ENCODE assay signal across 18 cellular contexts in genomic region chr11:134646561-134646960, GRCh38.
A peak's percentile ranks its signal among the peaks of the same experiment; 100 is the strongest.
DNase-seq lines count a peak whose midpoint lies in the region; ATAC-seq, FAIRE-seq and TF ChIP-seq lines count a peak whose summit lies in the region.
"Had no signal": no experiment of that assay in that cellular context is flagged by ENCODE, and none has a peak within 500 bp of the region (broad histone marks: within the 10 kb centered on the region; RNA-seq: fewer than 3 reads in every experiment).

No MANE protein-coding gene starts in this region.

- peak overlapping the region; percentile 4 for H3K4me2 ChIP-seq in Loucy (ENCODE audit: low read depth, low read length, poor library complexity, severe bottlenecking)
- H3K4me2 ChIP-seq: BLaER1, GM23338 had no signal

- H3F3A ChIP-seq in Loucy (ENCODE audit: low read depth), result no peaks in the 10 kb centered on the region

- H3K9me3 Mint-ChIP-seq in CD14-positive monocyte, result no peaks in the 10 kb centered on the region
- no peaks in the 10 kb centered on the region for H3K9me3 Mint-ChIP-seq in activated CD4-positive, alpha-beta T cell treated with anti-CD3 and anti-CD28 coated beads, Interleukin-2, amount 10 ng/mL, durations not matched to agents 7 days and 5 days
- no peaks in the 10 kb centered on the region for H3K9me3 Mint-ChIP-seq in activated CD4-positive, alpha-beta memory T cell treated with anti-CD3 and anti-CD28 coated beads for 36 hours
- H3K9me3 Mint-ChIP-seq: CD8-positive, alpha-beta T cell; GM23338 had no signal

- no peaks in the 10 kb centered on the region for H3K36me3 ChIP-seq in Loucy (ENCODE audit: insufficient read depth, low read length)
- no peaks in the 10 kb centered on the region for H3K36me3 ChIP-seq in kidney (ENCODE audit: control insufficient read depth in 1 of 2, insufficient read depth in 2 of 2, low read length in 2 of 2)
- H3K36me3 ChIP-seq in sigmoid colon, result no peaks in the 10 kb centered on the region
- H3K36me3 ChIP-seq: BLaER1 had no signal

- TF ChIP-seq CTCF in CD14-positive monocyte (IDR thresholded peaks at IDR 0.05) (no peak), Loucy (conservative IDR thresholded peaks at IDR 0.05; ENCODE audit: low read length) (no peak), kidney (IDR thresholded peaks at IDR 0.05; ENCODE audit: borderline replicate concordance, extremely low read depth, insufficient read depth) (no peak), sigmoid colon (IDR thresholded peaks at IDR 0.05) (no peak)

- H3K36me3 Mint-ChIP-seq in CD14-positive monocyte, result no peaks in the 10 kb centered on the region
- H3K36me3 Mint-ChIP-seq in activated CD4-positive, alpha-beta T cell treated with anti-CD3 and anti-CD28 coated beads, Interleukin-2, amount 10 ng/mL, durations not matched to agents 7 days and 5 days (ENCODE audit: low read depth), result no peaks in the 10 kb centered on the region
- no peaks in the 10 kb centered on the region for H3K36me3 Mint-ChIP-seq in activated CD4-positive, alpha-beta memory T cell treated with anti-CD3 and anti-CD28 coated beads for 36 hours
- H3K36me3 Mint-ChIP-seq: CD8-positive, alpha-beta T cell had no signal

- DNase-seq in CD14-positive monocyte (ENCODE audit: low spot score) (peak; percentile 10), kidney (peak; percentile 64), sigmoid colon (peak; percentile 29), Right ventricle myocardium superior (no peak), COR-L47 (lab: John Stamatoyannopoulos, UW) (no peak)
- no peak for DNase-seq in activated CD4-positive, alpha-beta T cell treated with anti-CD3 and anti-CD28 coated beads, Interleukin-2, amount 10 ng/mL, durations not matched to agents 7 days and 5 days
- no peak for DNase-seq in activated CD4-positive, alpha-beta memory T cell treated with anti-CD3 and anti-CD28 coated beads for 36 hours
- DNase-seq: 8988T; CD8-positive, alpha-beta T cell; DMS 273 treated with DMSO at 0.1 percent for 48 hours; HFFc6 had no signal

- H3K27me3 Mint-ChIP-seq in CD14-positive monocyte (ENCODE audit: low read depth in 3 of 3), result peaks cover 7 to 24% (median 7%) of the 10 kb centered on the region in 3 donors
- peaks cover 24% of the 10 kb centered on the region for H3K27me3 Mint-ChIP-seq in activated CD4-positive, alpha-beta T cell treated with anti-CD3 and anti-CD28 coated beads, Interleukin-2, amount 10 ng/mL, durations not matched to agents 7 days and 5 days
- H3K27me3 Mint-ChIP-seq in activated CD4-positive, alpha-beta memory T cell treated with anti-CD3 and anti-CD28 coated beads for 36 hours, result no peaks in the 10 kb centered on the region

- H3K27ac ChIP-seq in kidney (ENCODE audit: low read depth in 2 of 2, low read length in 2 of 2), result no peak overlapping the region
- no peak overlapping the region for H3K27ac ChIP-seq in sigmoid colon
- H3K27ac ChIP-seq: BLaER1, HL-60 had no signal

- TF ChIP-seq EP300 in sigmoid colon (IDR thresholded peaks at IDR 0.05), result no peak

- H3K9ac ChIP-seq in Loucy (ENCODE audit: low read depth, low read length, poor library complexity, severe bottlenecking) (no peak overlapping the region), kidney (ENCODE audit: low read length in 2 of 2) (no peak overlapping the region)
- H3K9ac ChIP-seq: BLaER1 had no signal

- no peaks in the 10 kb centered on the region for H3K79me2 ChIP-seq in Loucy (ENCODE audit: insufficient read depth, low read length)

- CTCF ChIA-PET in activated CD4-positive, alpha-beta T cell treated with anti-CD3 and anti-CD28 coated beads, Interleukin-2, amount 10 ng/mL, durations not matched to agents 7 days and 5 days (lab: Charles Lee), result interaction anchor here (1.2 kb wide), 1 partner anchor 13 kb away, joined by 4 read pairs; no protein-coding TSS in a partner anchor
- CTCF ChIA-PET in activated CD4-positive, alpha-beta memory T cell treated with anti-CD3 and anti-CD28 coated beads for 36 hours (lab: Charles Lee), result no interaction called here

- FAIRE-seq in kidney (lab: Jason Lieb, UNC), result no peak
- FAIRE-seq: G401.6, GM12891, H54 had no signal

- intact Hi-C loops in CD14-positive monocyte (cut with micrococcal nuclease), result no loop called here
- intact Hi-C loops in kidney (cut with DNase I), result no loop called here
- intact Hi-C loops in sigmoid colon (cut with DNase I), result no loop called here
- intact Hi-C loops in Right ventricle myocardium superior (cut with DNase I), result no loop called here
- intact Hi-C loops in activated CD4-positive, alpha-beta memory T cell treated with anti-CD3 and anti-CD28 coated beads for 36 hours (cut with micrococcal nuclease), result no loop called here

- peaks cover 3% of the 10 kb centered on the region; the same call in 1 of the 2 replicates for H3K9me3 ChIP-seq in Loucy (ENCODE audit: insufficient read depth, low read depth, low read length)
- H3K9me3 ChIP-seq in kidney (ENCODE audit: control insufficient read depth in 1 of 2, low read length in 2 of 2), result no peaks in the 10 kb centered on the region
- H3K9me3 ChIP-seq in sigmoid colon, result no peaks in the 10 kb centered on the region
- H3K9me3 ChIP-seq: BLaER1 had no signal

- H3K4me1 Mint-ChIP-seq in CD14-positive monocyte, result no peaks in the 10 kb centered on the region
- H3K4me1 Mint-ChIP-seq in activated CD4-positive, alpha-beta T cell treated with anti-CD3 and anti-CD28 coated beads, Interleukin-2, amount 10 ng/mL, durations not matched to agents 7 days and 5 days, result peaks cover 6% of the 10 kb centered on the region
- no peaks in the 10 kb centered on the region for H3K4me1 Mint-ChIP-seq in activated CD4-positive, alpha-beta memory T cell treated with anti-CD3 and anti-CD28 coated beads for 36 hours (ENCODE audit: low read depth)

- H3K27ac Mint-ChIP-seq in CD14-positive monocyte, result no peak overlapping the region
- no peak overlapping the region for H3K27ac Mint-ChIP-seq in activated CD4-positive, alpha-beta T cell treated with anti-CD3 and anti-CD28 coated beads, Interleukin-2, amount 10 ng/mL, durations not matched to agents 7 days and 5 days
- no peak overlapping the region for H3K27ac Mint-ChIP-seq in activated CD4-positive, alpha-beta memory T cell treated with anti-CD3 and anti-CD28 coated beads for 36 hours
- H3K27ac Mint-ChIP-seq: CD8-positive, alpha-beta T cell; GM23338; HFFc6 had no signal

- no peak for ATAC-seq in Right ventricle myocardium superior (ENCODE audit: poor library complexity)
- ATAC-seq: CD8-positive, alpha-beta T cell; GM23338 had no signal

- POLR2A ChIA-PET in activated CD4-positive, alpha-beta T cell treated with anti-CD3 and anti-CD28 coated beads, Interleukin-2, amount 10 ng/mL, durations not matched to agents 7 days and 5 days (lab: Charles Lee), result no interaction called here
- POLR2A ChIA-PET in activated CD4-positive, alpha-beta memory T cell treated with anti-CD3 and anti-CD28 coated beads for 36 hours (lab: Charles Lee), result no interaction called here

- TF ChIP-seq POLR2A in sigmoid colon (IDR thresholded peaks at IDR 0.05), result no peak

- no peak overlapping the region for H2AFZ ChIP-seq in Loucy (ENCODE audit: low read length)
- H2AFZ ChIP-seq: GM23338 had no signal

- H3K4me3 ChIP-seq in Loucy (ENCODE audit: low read length, poor library complexity, severe bottlenecking), result no peak overlapping the region
- no peak overlapping the region for H3K4me3 ChIP-seq in kidney (ENCODE audit: low read length in 2 of 2)
- no peak overlapping the region for H3K4me3 ChIP-seq in sigmoid colon
- H3K4me3 ChIP-seq: BLaER1, GM23338 had no signal

- H4K20me1 ChIP-seq in Loucy (ENCODE audit: insufficient read depth, low read length, poor library complexity, severe bottlenecking), result no peaks in the 10 kb centered on the region
- H4K20me1 ChIP-seq: BLaER1 had no signal

- no peaks in the 10 kb centered on the region for H3K9me2 ChIP-seq in Loucy (replicated peaks; ENCODE audit: low read depth, low read length)

- no peak overlapping the region for H3K4me3 Mint-ChIP-seq in CD14-positive monocyte
- no peak overlapping the region for H3K4me3 Mint-ChIP-seq in activated CD4-positive, alpha-beta T cell treated with anti-CD3 and anti-CD28 coated beads, Interleukin-2, amount 10 ng/mL, durations not matched to agents 7 days and 5 days
- H3K4me3 Mint-ChIP-seq in activated CD4-positive, alpha-beta memory T cell treated with anti-CD3 and anti-CD28 coated beads for 36 hours, result no peak overlapping the region
- H3K4me3 Mint-ChIP-seq: CD8-positive, alpha-beta T cell; GM23338; HFFc6 had no signal

- H3K27me3 ChIP-seq in Loucy (ENCODE audit: insufficient read depth, low read length, poor library complexity, severe bottlenecking) (no peaks in the 10 kb centered on the region), sigmoid colon (no peaks in the 10 kb centered on the region)

- no peaks in the 10 kb centered on the region for H3K4me1 ChIP-seq in Loucy (ENCODE audit: insufficient read depth, low read length, poor library complexity, severe bottlenecking)
- H3K4me1 ChIP-seq in kidney (ENCODE audit: control insufficient read depth in 1 of 2, insufficient read depth in 1 of 2, low read depth in 1 of 2, low read length in 2 of 2), result no peaks in the 10 kb centered on the region
- H3K4me1 ChIP-seq in sigmoid colon, result peaks cover 0 to 18% (median 10%) of the 10 kb centered on the region in 4 donors
- H3K4me1 ChIP-seq: BLaER1 had no signal

Comparison
In these comparisons a context has a peak if more than half of its experiments do, and no peak if none do; other contexts are left out.
1. DNase-seq: peak in CD14-positive monocyte (single experiment), kidney (single experiment) and sigmoid colon (single experiment); none in Right ventricle myocardium superior (single experiment), COR-L47 (single experiment), activated CD4-positive, alpha-beta T cell treated with anti-CD3 and anti-CD28 coated beads, Interleukin-2, amount 10 ng/mL, durations not matched to agents 7 days and 5 days (single experiment) and activated CD4-positive, alpha-beta memory T cell treated with anti-CD3 and anti-CD28 coated beads for 36 hours (single experiment).